In the genomic region with DNA sequence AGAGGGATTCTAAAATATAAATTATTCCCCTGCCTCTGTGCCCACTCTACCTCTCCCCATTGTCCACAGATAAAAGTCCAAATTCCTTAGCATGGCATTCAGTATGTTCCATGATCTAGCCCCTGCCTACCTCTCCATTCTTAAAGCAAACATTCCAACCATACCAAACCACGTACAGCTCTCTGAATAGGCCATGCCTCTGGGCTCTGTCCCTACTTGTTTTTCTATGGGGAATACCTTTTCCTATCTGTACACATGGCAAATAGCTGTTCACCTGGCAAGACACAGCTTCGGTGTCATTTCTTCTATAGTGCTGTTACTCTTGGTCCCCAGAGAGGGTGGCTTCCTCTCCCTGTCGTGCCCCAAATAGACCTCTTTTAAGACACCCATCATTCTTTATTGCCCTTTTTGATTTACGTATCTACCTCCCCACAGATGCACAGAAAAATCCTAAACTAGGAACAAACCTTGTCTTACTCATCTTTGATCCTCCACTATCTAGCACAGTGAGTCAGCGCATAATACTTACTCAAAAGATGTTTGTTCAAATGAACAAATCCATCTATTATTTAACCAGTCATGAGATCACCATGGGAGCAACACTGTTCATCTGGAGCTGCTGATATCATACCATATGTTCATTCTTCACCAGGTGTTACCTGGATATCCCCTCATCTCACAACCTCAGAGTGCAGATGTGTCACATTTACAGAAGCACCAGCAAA, we compare ENCODE assay signal across 18 cellular contexts.
DNase-seq lines count a peak whose midpoint lies in the region; ATAC-seq and TF ChIP-seq lines count a peak whose summit lies in the region.
"Had no signal": no experiment of that assay in that cellular context is flagged by ENCODE, and none has a peak within 500 bp of the region (broad histone marks: within the 10 kb centered on the region; RNA-seq: fewer than 3 reads in every experiment).

No MANE protein-coding gene starts in this region.

- 35 to 63% methylated on average over 5 of the region's 5 CpGs for WGBS in esophagus squamous epithelium, 2 donors

- H3K27me3 ChIP-seq in breast epithelium (no peaks in the 10 kb centered on the region), esophagus squamous epithelium (no peaks in the 10 kb centered on the region)

- TF ChIP-seq CTCF in MCF 10A (IDR thresholded peaks at IDR 0.05; ENCODE audit: unreplicated experiment) (no peak), breast epithelium (IDR thresholded peaks at IDR 0.05) (no peak), RWPE1 (conservative IDR thresholded peaks at IDR 0.05; ENCODE audit: low read depth) (no peak), esophagus squamous epithelium (IDR thresholded peaks at IDR 0.05) (no peak), natural killer cell (IDR thresholded peaks at IDR 0.05) (no peak)

- H3K4me3 ChIP-seq in breast epithelium = no peak overlapping the region
- H3K4me3 ChIP-seq in esophagus squamous epithelium = no peak overlapping the region

- H3K36me3 Mint-ChIP-seq in MCF 10A (ENCODE audit: insufficient read depth, unreplicated experiment) = no peaks in the 10 kb centered on the region
- H3K36me3 Mint-ChIP-seq in natural killer cell = no peaks in the 10 kb centered on the region
- H3K36me3 Mint-ChIP-seq: activated naive CD4-positive, alpha-beta T cell treated with anti-CD3 and anti-CD28 coated beads, Interleukin-2, amount 10 ng/mL, durations not matched to agents 7 days and 5 days had no signal

- no peaks in the 10 kb centered on the region for H3K27me3 Mint-ChIP-seq in MCF 10A (ENCODE audit: insufficient read depth, unreplicated experiment)
- H3K27me3 Mint-ChIP-seq in natural killer cell (ENCODE audit: low read depth in 2 of 2) = peaks cover 4 to 7% of the 10 kb centered on the region in 2 donors

- no peak overlapping the region for H3K4me3 Mint-ChIP-seq in MCF 10A (ENCODE audit: unreplicated experiment)
- H3K4me3 Mint-ChIP-seq in natural killer cell = no peak overlapping the region
- H3K4me3 Mint-ChIP-seq: activated naive CD4-positive, alpha-beta T cell treated with anti-CD3 and anti-CD28 coated beads, Interleukin-2, amount 10 ng/mL, durations not matched to agents 7 days and 5 days; nephron progenitor cell had no signal

- H3K27ac ChIP-seq in breast epithelium (no peak overlapping the region), RWPE1 (peak overlapping the region; percentile 72; the same call in 1 of the 2 replicates), esophagus squamous epithelium (peak overlapping the region in 3 of 4 donors; percentile 17 to 67 (median 17))
- H3K27ac ChIP-seq: KMS-11 had no signal

- intact Hi-C loops in MCF 10A (cut with micrococcal nuclease) (loop anchor here (5.0 kb wide), 1 partner anchor 712 kb away; no protein-coding TSS in a partner anchor), breast epithelium (cut with DNase I; ENCODE audit: low total_unique reads) (loop anchor here (10.0 kb wide), 2 partner anchors 290 to 330 kb away; partner anchors contain the start of gene THSD4), esophagus squamous epithelium (cut with DNase I) (loop anchor here (5.0 kb wide), 1 partner anchor 333 kb away; no protein-coding TSS in a partner anchor), natural killer cell (cut with micrococcal nuclease) (loop anchor here (5.0 to 10.0 kb wide), 4 partner anchors 470 to 1970 kb away; no protein-coding TSS in a partner anchor)

- H3K27ac Mint-ChIP-seq in MCF 10A (ENCODE audit: low read depth, unreplicated experiment) (no peak overlapping the region), natural killer cell (no peak overlapping the region)
- H3K27ac Mint-ChIP-seq: activated naive CD4-positive, alpha-beta T cell treated with anti-CD3 and anti-CD28 coated beads, Interleukin-2, amount 10 ng/mL, durations not matched to agents 7 days and 5 days; nephron progenitor cell had no signal

- peaks cover 0 to 2% of the 10 kb centered on the region in 2 donors for H3K4me1 ChIP-seq in breast epithelium
- H3K4me1 ChIP-seq in esophagus squamous epithelium = peaks cover 18 to 83% (median 56%) of the 10 kb centered on the region in 3 donors

- ATAC-seq in GM18868 (IDR thresholded peaks at IDR 0.05; ENCODE audit: unreplicated experiment) (no peak), natural killer cell (no peak)
- ATAC-seq: activated CD4-positive, CD25-positive, alpha-beta regulatory T cell treated with anti-CD3 and anti-CD28 coated beads, Interleukin-2, amount 50 U/mL, for 24 hours had no signal

- DNase-seq in MCF 10A (ENCODE audit: unreplicated experiment) (peak; percentile 49), breast epithelium (ENCODE audit: low spot score in 2 of 2) (no peak), RWPE1 (ENCODE audit: low spot score) (peak; percentile 90), esophagus squamous epithelium (lab: John Stamatoyannopoulos, UW) (no peak), natural killer cell (no peak), RPMI8226 (no peak), activated gamma-delta T cell treated with Interleukin-2 at 50 U/mL for 16 hours (no peak)
- DNase-seq: activated CD8-positive, alpha-beta memory T cell treated with anti-CD3 and anti-CD28 coated beads, Interleukin-2, amount 50 U/mL, for 4 hours; activated naive CD4-positive, alpha-beta T cell treated with anti-CD3 and anti-CD28 coated beads, Interleukin-2, amount 10 ng/mL, durations not matched to agents 7 days and 5 days; COR-L47; effector CD4-positive, alpha-beta T cell; NCI-H1694; NCI-H524 treated with DMSO at 0.1 percent for 48 hours; nephron progenitor cell; T-helper 2 cell had no signal

- H3K4me1 Mint-ChIP-seq in MCF 10A (ENCODE audit: insufficient read depth, unreplicated experiment) (peaks cover 19% of the 10 kb centered on the region), natural killer cell (no peaks in the 10 kb centered on the region)
- H3K4me1 Mint-ChIP-seq: activated naive CD4-positive, alpha-beta T cell treated with anti-CD3 and anti-CD28 coated beads, Interleukin-2, amount 10 ng/mL, durations not matched to agents 7 days and 5 days had no signal

- no peaks in the 10 kb centered on the region for H3K9me3 ChIP-seq in breast epithelium
- H3K9me3 ChIP-seq in esophagus squamous epithelium = no peaks in the 10 kb centered on the region

- POLR2A ChIA-PET in MCF 10A (lab: Yijun Ruan, JAX) (interaction anchor here (0.6 to 1.9 kb wide), 14 partner anchors 11 to 1567 kb away, joined by 3 to 7 read pairs (median 3); no protein-coding TSS in a partner anchor), RWPE1 (lab: Yijun Ruan, JAX; ENCODE audit: low non-redundant PET) (no interaction called here)

- no TSS peak for BruUV-seq in MCF 10A (replicated peaks; lab: Mats Ljungman, UMichigan)

- TF ChIP-seq POLR2A in breast epithelium (IDR thresholded peaks at IDR 0.05) (no peak), esophagus squamous epithelium (IDR thresholded peaks at IDR 0.05) (no peak)

- no peaks in the 10 kb centered on the region for H3K36me3 ChIP-seq in breast epithelium
- H3K36me3 ChIP-seq in esophagus squamous epithelium = no peaks in the 10 kb centered on the region

- H3K9me3 Mint-ChIP-seq in MCF 10A (ENCODE audit: unreplicated experiment) (no peaks in the 10 kb centered on the region), natural killer cell (no peaks in the 10 kb centered on the region)
- H3K9me3 Mint-ChIP-seq: activated naive CD4-positive, alpha-beta T cell treated with anti-CD3 and anti-CD28 coated beads, Interleukin-2, amount 10 ng/mL, durations not matched to agents 7 days and 5 days; nephron progenitor cell had no signal

- CTCF ChIA-PET in MCF 10A (lab: Yijun Ruan, JAX) = interaction anchor here (0.6 to 3.3 kb wide), 22 partner anchors 14 to 552 kb away, joined by 3 to 29 read pairs (median 4); partner anchors contain the start of genes LRRC49 and THSD4
- CTCF ChIA-PET in RWPE1 (lab: Yijun Ruan, JAX) = interaction anchor here (0.6 to 1.7 kb wide), 11 partner anchors 80 to 554 kb away, joined by 3 to 9 read pairs (median 3); partner anchors contain the start of gene THSD4

Comparison
In these comparisons a context has a peak if more than half of its experiments do, and no peak if none do; other contexts are left out.
1. DNase-seq: peak in MCF 10A (single experiment) and RWPE1 (single experiment); none in breast epithelium (0 of 2), esophagus squamous epithelium (single experiment), natural killer cell (single experiment), RPMI8226 (single experiment) and activated gamma-delta T cell treated with Interleukin-2 at 50 U/mL for 16 hours (single experiment).
2. H3K27ac ChIP-seq: peak in RWPE1 (single experiment) and esophagus squamous epithelium (3 of 4); none in breast epithelium (0 of 2).